22 cellular contexts compared by ENCODE assay signal in genomic region chr10:77419056-77419455, GRCh38.
A peak's percentile ranks its signal among the peaks of the same experiment; 100 is the strongest.
DNase-seq lines count a peak whose midpoint lies in the region; ATAC-seq, FAIRE-seq and TF ChIP-seq lines count a peak whose summit lies in the region.
"Had no signal": no experiment of that assay in that cellular context is flagged by ENCODE, and none has a peak within 500 bp of the region (broad histone marks: within the 10 kb centered on the region; RNA-seq: fewer than 3 reads in every experiment).

No MANE protein-coding gene starts in this region.

- H3K4me3 ChIP-seq in K562 (no peak overlapping the region), stomach smooth muscle (ENCODE audit: low read length in 2 of 2) (peak overlapping the region in 1 of 2 donors; percentile 40)
- H3K4me3 ChIP-seq: BLaER1, GM23248 had no signal

- no TSS peak for BruUV-seq in K562 (replicated peaks; lab: Mats Ljungman, UMichigan)

- no peak for TF ChIP-seq RAD21 in K562 (CRISPR knock-in tag; conservative IDR thresholded peaks at IDR 0.05 in 1 of 2, IDR thresholded peaks at IDR 0.05 in 1 of 2)

- ATAC-seq in K562 = no peak

- POLR2A ChIA-PET in K562 (lab: Yijun Ruan, JAX) = interaction anchor here (0.6 to 0.7 kb wide), 2 partner anchors 28 to 55 kb away, joined by 4 to 5 read pairs; no protein-coding TSS in a partner anchor

- in situ Hi-C loops in K562 (cut with MboI) = no loop called here

- H2AFZ ChIP-seq in K562 (ENCODE audit: low read depth, low read length) = no peak overlapping the region
- H2AFZ ChIP-seq: GM23248 had no signal

- H3K4me1 ChIP-seq in K562 (replicated peaks in 1 of 2; ENCODE audit: control insufficient read depth in 2 of 2, insufficient read depth in 2 of 2, low read length in 2 of 2) (no peaks in the 10 kb centered on the region), stomach smooth muscle (ENCODE audit: control insufficient read depth, insufficient read depth, low read length) (peaks cover 77% of the 10 kb centered on the region)

- no peak for FAIRE-seq in K562 (lab: Jason Lieb, UNC)
- FAIRE-seq: GM12891 had no signal

- H3K27ac ChIP-seq in K562 (ENCODE audit: extremely low read depth, low read depth, low read length) (no peak overlapping the region), stomach smooth muscle (ENCODE audit: low read length) (peak overlapping the region; percentile 80)
- H3K27ac ChIP-seq: BLaER1, GM23248, KMS-11 had no signal

- CTCF ChIA-PET in K562 (lab: Yijun Ruan, JAX; ENCODE audit: low intra/inter-chr PET ratio) = no interaction called here

- no peak overlapping the region for H3K9ac ChIP-seq in K562 (ENCODE audit: insufficient read depth in 1 of 2, low read depth in 2 of 2, low read length in 2 of 2)
- H3K9ac ChIP-seq in stomach smooth muscle (ENCODE audit: low read length in 2 of 2) = no peak overlapping the region
- H3K9ac ChIP-seq: BLaER1, GM23248, KMS-11 had no signal

- 0 out of 2 replicates have a peak, but pooled peaks cover 6% of the 10 kb centered on the region for H4K20me1 ChIP-seq in K562 (replicated peaks; ENCODE audit: control insufficient read depth, insufficient read depth, low read length)
- H4K20me1 ChIP-seq: BLaER1 had no signal

- 0% methylated on average over 5 of the region's 5 CpGs for WGBS in K562 (ENCODE audit: insufficient coverage, low coverage, missing lambda C conversion rate)

- H3K79me2 ChIP-seq in K562 (ENCODE audit: control insufficient read depth, insufficient read depth, low read length) = no peaks in the 10 kb centered on the region

- TF ChIP-seq CTCF in K562 (IDR thresholded peaks at IDR 0.05 in 2 of 3, conservative IDR thresholded peaks at IDR 0.05 in 1 of 3; ENCODE audit: insufficient read depth in 2 of 3, low read depth in 1 of 3, low read length in 3 of 3) = no peak

- intact Hi-C loops in K562 (cut with micrococcal nuclease) = no loop called here

- H3K27me3 ChIP-seq in K562 (ENCODE audit: control insufficient read depth in 2 of 2, insufficient read depth in 2 of 2, low read length in 2 of 2) = peaks cover 7 to 29% of the 10 kb centered on the region in 2 experiments; a peak in 2 of 5 replicates
- H3K27me3 ChIP-seq in stomach smooth muscle (ENCODE audit: control insufficient read depth in 1 of 2, insufficient read depth in 2 of 2, low read length in 2 of 2) = no peaks in the 10 kb centered on the region
- H3K27me3 ChIP-seq: BLaER1 had no signal

- H3K36me3 ChIP-seq in K562 (ENCODE audit: control insufficient read depth, insufficient read depth, low read length) (no peaks in the 10 kb centered on the region), stomach smooth muscle (ENCODE audit: control insufficient read depth in 2 of 2, insufficient read depth in 2 of 2, low read length in 2 of 2) (no peaks in the 10 kb centered on the region)
- H3K36me3 ChIP-seq: BLaER1 had no signal

- TF ChIP-seq POLR2A in K562 (conservative IDR thresholded peaks at IDR 0.05) = no peak

- no peak for TF ChIP-seq EP300 in K562 (IDR thresholded peaks at IDR 0.05; ENCODE audit: low read length)

- DNase-seq in K562 (ENCODE audit: extremely low read depth in 1 of 4, low spot score in 3 of 4) (no peak), globus pallidus (ENCODE audit: low spot score) (peak; percentile 12), NCI-H82 (lab: John Stamatoyannopoulos, UW) (no peak), cortex of kidney (lab: John Stamatoyannopoulos, UW) (no peak), NOMO-1 treated with DMSO at 0.1 percent for 48 hours (lab: John Stamatoyannopoulos, UW; ENCODE audit: unreplicated experiment) (no peak), NCI-H748 (lab: John Stamatoyannopoulos, UW; ENCODE audit: unreplicated experiment) (no peak)
- DNase-seq: CD4-positive, alpha-beta memory T cell; DMS153; GM23248; H9; NCI-H1092 treated with DMSO at 0.1 percent for 48 hours; NCI-H1436 treated with DMSO at 0.1 percent for 48 hours; NCI-H1930; NCI-H226; NCI-H510A treated with DMSO at 0.1 percent for 48 hours; NCI-H774; OCI-M1; Right ventricle myocardium superior had no signal

- H3K9me1 ChIP-seq in K562 (ENCODE audit: control insufficient read depth, insufficient read depth, low read length) = no peaks in the 10 kb centered on the region

- H3K9me3 ChIP-seq in K562 (replicated peaks; ENCODE audit: control insufficient read depth, insufficient read depth, low read depth, low read length) (no peaks in the 10 kb centered on the region), stomach smooth muscle (ENCODE audit: control insufficient read depth in 2 of 2, low read length in 2 of 2) (no peaks in the 10 kb centered on the region)
- H3K9me3 ChIP-seq: BLaER1 had no signal

- no peak overlapping the region for H3K4me2 ChIP-seq in K562 (ENCODE audit: insufficient read depth, low read length)
- H3K4me2 ChIP-seq: BLaER1, KMS-11 had no signal

TF ChIP-seq in K562, 482 proteins besides CTCF, POLR2A, EP300 and RAD21:
- no peak for TF ChIP-seq CHD4 (IDR thresholded peaks at IDR 0.05; ENCODE audit: insufficient read depth, insufficient replicate concordance, low read depth, low read length, poor library complexity, severe bottlenecking)
- TF ChIP-seq RFX1 (IDR thresholded peaks at IDR 0.05) = peak; percentile 6; the same call in 1 of the 2 replicates
